Comparison of ENCODE assay signal across 14 cellular contexts in genomic region chr3:170021083-170021482, GRCh38. TPM values are rescaled to one million over a fixed set of nuclear protein-coding genes. Genes with fewer than 3 reads are reported as not detected.
DNase-seq lines count a peak whose midpoint lies in the region; ATAC-seq, FAIRE-seq and TF ChIP-seq lines count a peak whose summit lies in the region.
"Had no signal": no experiment of that assay in that cellular context is flagged by ENCODE, and none has a peak within 500 bp of the region (broad histone marks: within the 10 kb centered on the region; RNA-seq: fewer than 3 reads in every experiment).

No MANE protein-coding gene starts in this region.

- H3K4ac ChIP-seq in H1 (replicated peaks; ENCODE audit: insufficient read length, low read depth, low read length), result no peak overlapping the region

- no peak for TF ChIP-seq CTCF in HepG2 (CRISPR knock-in tag; IDR thresholded peaks at IDR 0.05)
- TF ChIP-seq CTCF in right lobe of liver (IDR thresholded peaks at IDR 0.05), result no peak
- peak in 2 of 3 experiments; percentile 29 to 35; a peak in 2 of 4 replicates for TF ChIP-seq CTCF in H1 (IDR thresholded peaks at IDR 0.05; ENCODE audit: control extremely low read depth in 1 of 3, insufficient read depth in 1 of 3, low read depth in 1 of 3, low read length in 3 of 3)
- TF ChIP-seq CTCF in upper lobe of right lung (IDR thresholded peaks at IDR 0.05), result peak; percentile 7

- H3K18ac ChIP-seq in H1 (ENCODE audit: extremely low read depth, low read length), result no peak overlapping the region

- FAIRE-seq in HepG2 (lab: Jason Lieb, UNC), result no peak
- FAIRE-seq in H1 (lab: Jason Lieb, UNC), result no peak

- TF ChIP-seq RAD21 in HepG2 (CRISPR knock-in tag; IDR thresholded peaks at IDR 0.05) (no peak), H1 (IDR thresholded peaks at IDR 0.05 in 1 of 2, conservative IDR thresholded peaks at IDR 0.05 in 1 of 2; ENCODE audit: low read depth in 2 of 2, low read length in 2 of 2) (peak; percentile 53 to 54)

- H3K27me3 ChIP-seq in HepG2 (ENCODE audit: control insufficient read depth in 1 of 2, insufficient read depth in 2 of 2, low read length in 2 of 2), result peaks cover 1 to 5% of the 10 kb centered on the region in 2 experiments; a peak in 2 of 5 replicates
- H3K27me3 ChIP-seq in right lobe of liver, result no peaks in the 10 kb centered on the region
- H3K27me3 ChIP-seq in H1 (replicated peaks in 1 of 4; ENCODE audit: control insufficient read depth in 3 of 4, extremely low read depth in 1 of 4, insufficient read depth in 3 of 4, low read length in 3 of 4), result no peaks in the 10 kb centered on the region
- no peaks in the 10 kb centered on the region for H3K27me3 ChIP-seq in upper lobe of right lung
- H3K27me3 ChIP-seq: Peyer's patch, stomach had no signal

- TF ChIP-seq POLR2A in HepG2 (IDR thresholded peaks at IDR 0.05; ENCODE audit: insufficient read depth in 1 of 2, low read depth in 2 of 2, low read length in 2 of 2) (no peak), right lobe of liver (IDR thresholded peaks at IDR 0.05) (no peak), H1 (IDR thresholded peaks at IDR 0.05; ENCODE audit: control extremely low read depth in 1 of 2, low read depth in 2 of 2, low read length in 2 of 2) (no peak)

- no peak overlapping the region for H4K91ac ChIP-seq in H1 (replicated peaks; ENCODE audit: insufficient read length, low read length)

- WGBS in HepG2 (ENCODE audit: low lambda C conversion rate), result 52% methylated on average over 3 of the region's 3 CpGs
- 43% methylated on average over 3 of the region's 3 CpGs for WGBS in right lobe of liver (ENCODE audit: insufficient coverage, low coverage, low lambda C conversion rate, missing lambda C conversion rate)
- 63% methylated on average over 3 of the region's 3 CpGs; no CpG with 5 or more reads in 1 of the 2 experiments for WGBS in H1 (ENCODE audit: extremely low coverage in 1 of 2, insufficient coverage in 1 of 2, insufficient read length in 1 of 2, insufficient replicate concordance in 2 of 2, low coverage in 1 of 2, low lambda C conversion rate in 2 of 2, missing lambda C conversion rate in 1 of 2), 2 experiments

- H4K8ac ChIP-seq in H1 (ENCODE audit: extremely low read depth, insufficient read depth, low read length), result no peak overlapping the region

- ATAC-seq in HepG2 (peak; percentile 53), right lobe of liver (no peak), upper lobe of right lung (no peak), GM21619 (IDR thresholded peaks at IDR 0.05; ENCODE audit: unreplicated experiment) (no peak)

- H3K79me1 ChIP-seq in H1 (ENCODE audit: low read depth, low read length), result no peaks in the 10 kb centered on the region

- intact Hi-C loops in HepG2 (cut with micrococcal nuclease; ENCODE audit: unreplicated experiment), result loop anchor here (10.0 kb wide), 1 partner anchor 256 kb away; the partner anchor contains the start of genes ACTRT3 and TERC
- intact Hi-C loops in right lobe of liver (cut with DNase I), result no loop called here
- intact Hi-C loops in upper lobe of right lung (cut with DNase I), result no loop called here

- no TSS peak for BruUV-seq in HepG2 (replicated peaks; lab: Mats Ljungman, UMichigan)

- no peaks in the 10 kb centered on the region for H3K23me2 ChIP-seq in H1 (ENCODE audit: low read depth, low read length)

- H2BK12ac ChIP-seq in H1 (ENCODE audit: low read depth, low read length), result no peak overlapping the region

- POLR2A ChIA-PET in HepG2 (lab: Yijun Ruan, JAX) (no interaction called here), H1 (lab: Charles Lee; ENCODE audit: partially characterized antibody) (interaction anchor here (0.6 to 0.7 kb wide), 2 partner anchors 65 to 215 kb away, joined by 3 to 4 read pairs; no protein-coding TSS in a partner anchor)

- no peak overlapping the region for H2AK5ac ChIP-seq in H1 (ENCODE audit: low read depth, low read length)

- DNase-seq in HepG2 (ENCODE audit: low spot score), result no peak
- DNase-seq in right lobe of liver, result no peak
- DNase-seq in NAMALWA (ENCODE audit: low spot score), result peak; percentile 50
- no peak for DNase-seq in H1 (ENCODE audit: low read depth in 1 of 2, low spot score in 2 of 2)
- DNase-seq in upper lobe of right lung, result no peak
- DNase-seq in stimulated activated naive CD4-positive, alpha-beta T cell treated with Interleukin-2 at 50 U/mL for 16 hours (lab: John Stamatoyannopoulos, UW), result no peak
- no peak for DNase-seq in stimulated activated CD4-positive, alpha-beta T cell treated with anti-CD3 and anti-CD28 coated beads, Interleukin-1b, Interleukin-23, amount 100 ng/mL, for 48 hours
- DNase-seq: aorta; NCI-H2107; Peyer's patch; stimulated activated CD4-positive, alpha-beta T cell treated with anti-CD3 and anti-CD28 coated beads, Interleukin-4, amount 100 ng/mL, for 1 hour; stomach had no signal

- CTCF ChIA-PET in HepG2 (lab: Yijun Ruan, JAX; ENCODE audit: low intra/inter-chr PET ratio, low total read pairs) (no interaction called here), H1 (lab: Charles Lee; ENCODE audit: partially characterized antibody) (interaction anchor here (0.6 to 5.1 kb wide), 29 partner anchors 8 to 1294 kb away, joined by 3 to 42 read pairs (median 4); partner anchors contain the start of genes LRRC31 and SEC62)

- H3K36me3 ChIP-seq in HepG2 (replicated peaks in 1 of 2; ENCODE audit: control insufficient read depth in 1 of 2, insufficient read depth in 2 of 2, low read length in 2 of 2), result no peaks in the 10 kb centered on the region
- no peaks in the 10 kb centered on the region for H3K36me3 ChIP-seq in right lobe of liver
- H3K36me3 ChIP-seq in H1 (ENCODE audit: control insufficient read depth in 2 of 4, insufficient read depth in 4 of 4, low read length in 3 of 4), result no peaks in the 10 kb centered on the region
- H3K36me3 ChIP-seq in upper lobe of right lung, result no peaks in the 10 kb centered on the region
- H3K36me3 ChIP-seq: Peyer's patch, stomach had no signal

- H3K14ac ChIP-seq in H1 (ENCODE audit: insufficient read length), result no peak overlapping the region

- no peak overlapping the region for H3K4me2 ChIP-seq in HepG2 (ENCODE audit: low read depth, low read length)
- H3K4me2 ChIP-seq in H1 (ENCODE audit: insufficient read depth in 1 of 2, low read depth in 2 of 2, low read length in 2 of 2), result no peak overlapping the region

- H3K23ac ChIP-seq in H1 (ENCODE audit: insufficient read length), result no peak overlapping the region

- H4K20me1 ChIP-seq in HepG2 (ENCODE audit: insufficient read depth, low read length), result no peaks in the 10 kb centered on the region
- no peaks in the 10 kb centered on the region for H4K20me1 ChIP-seq in H1 (replicated peaks in 1 of 2; ENCODE audit: control insufficient read depth in 1 of 2, insufficient read depth in 2 of 2, low read length in 2 of 2)

- in situ Hi-C loops in HepG2 (cut with HindIII; ENCODE audit: extremely low pct_ligation_motif_present, low pct_unique_long_range_greater_than_20kb), result no loop called here

- no peak overlapping the region for H3K27ac ChIP-seq in HepG2 (ENCODE audit: extremely low read length, insufficient read depth, low read length)
- H3K27ac ChIP-seq in right lobe of liver, result no peak overlapping the region
- H3K27ac ChIP-seq in H1 (ENCODE audit: low read depth, low read length), result no peak overlapping the region
- no peak overlapping the region for H3K27ac ChIP-seq in upper lobe of right lung
- H3K27ac ChIP-seq: C4-2B, Peyer's patch had no signal

- H2AFZ ChIP-seq in HepG2 (ENCODE audit: low read length) (no peak overlapping the region), H1 (ENCODE audit: low read length) (no peak overlapping the region)

- H3K9ac ChIP-seq in HepG2 (ENCODE audit: insufficient read depth, low read depth, low read length) (no peak overlapping the region), H1 (replicated peaks in 1 of 4; ENCODE audit: extremely low read depth in 1 of 4, low read depth in 3 of 4, low read length in 3 of 4) (no peak overlapping the region)

- no peak overlapping the region for H2BK120ac ChIP-seq in H1 (replicated peaks; ENCODE audit: low read depth, low read length)

- H3K4me1 ChIP-seq in HepG2 (ENCODE audit: insufficient read depth, low read length) (peaks cover 45% of the 10 kb centered on the region), right lobe of liver (peaks cover 0 to 3% (median 0%) of the 10 kb centered on the region in 4 donors), H1 (replicated peaks in 1 of 4; ENCODE audit: control insufficient read depth in 3 of 4, insufficient read depth in 4 of 4, low read length in 3 of 4) (no peaks in the 10 kb centered on the region), upper lobe of right lung (no peaks in the 10 kb centered on the region)

- H3K4me3 ChIP-seq in HepG2 (replicated peaks in 1 of 3; ENCODE audit: insufficient read depth in 1 of 3, low read depth in 2 of 3, low read length in 3 of 3) (no peak overlapping the region), right lobe of liver (no peak overlapping the region), H1 (ENCODE audit: extremely low read depth in 1 of 4, insufficient read depth in 2 of 4, low read depth in 3 of 4, low read length in 4 of 4) (no peak overlapping the region), upper lobe of right lung (no peak overlapping the region)
- H3K4me3 ChIP-seq: Peyer's patch, stomach had no signal

- no peaks in the 10 kb centered on the region for H3K9me3 ChIP-seq in HepG2 (ENCODE audit: low read length)
- no peaks in the 10 kb centered on the region for H3K9me3 ChIP-seq in right lobe of liver
- H3K9me3 ChIP-seq in H1 (ENCODE audit: insufficient read depth in 2 of 2, low read depth in 1 of 2, low read length in 1 of 2), result no peaks in the 10 kb centered on the region
- no peaks in the 10 kb centered on the region for H3K9me3 ChIP-seq in upper lobe of right lung
- H3K9me3 ChIP-seq: Peyer's patch, stomach had no signal

- H4K5ac ChIP-seq in H1 (ENCODE audit: insufficient read length, low read depth, low read length), result no peak overlapping the region

- no peak overlapping the region for H2BK20ac ChIP-seq in H1 (ENCODE audit: low read length)

- TF ChIP-seq EP300 in HepG2 (IDR thresholded peaks at IDR 0.05; ENCODE audit: low read depth in 2 of 2, low read length in 2 of 2), result no peak
- no peak for TF ChIP-seq EP300 in HepG2 (CRISPR knock-in tag; IDR thresholded peaks at IDR 0.05; ENCODE audit: borderline replicate concordance)
- no peak for TF ChIP-seq EP300 in H1 (IDR thresholded peaks at IDR 0.05; ENCODE audit: borderline replicate concordance in 1 of 2, low read depth in 2 of 2, low read length in 2 of 2)

- no peaks in the 10 kb centered on the region for H3K79me2 ChIP-seq in HepG2 (ENCODE audit: insufficient read depth, low read length)
- no peaks in the 10 kb centered on the region for H3K79me2 ChIP-seq in H1 (ENCODE audit: control insufficient read depth in 1 of 2, insufficient read depth in 2 of 2, low read length in 2 of 2)

- H2BK5ac ChIP-seq in H1 (ENCODE audit: low read depth, low read length), result no peak overlapping the region

- H2BK15ac ChIP-seq in H1 (ENCODE audit: low read length), result no peak overlapping the region

- no peak overlapping the region for H3K56ac ChIP-seq in H1 (replicated peaks; ENCODE audit: insufficient read length, low read depth, low read length)

RNA-seq across cellular contexts. Expression of gene GPR160, which starts 16.7 kb away (rescaled TPM):
- total RNA-seq in HepG2 (2016; rRNA removed; fragmentation: Illumina TruSeq; extraction: Trizol), result 12.1 and 14.0 TPM in 2 replicates
- total RNA-seq in HepG2 (2016; cell fraction: cytosol; rRNA removed; fragmentation: Illumina TruSeq; extraction: Trizol; ENCODE audit: low read depth), result 13.9 and 14.8 TPM in 2 replicates
- 11.1 and 12.6 TPM in 2 replicates for total RNA-seq in HepG2 (2016; cell fraction: insoluble cytoplasmic fraction; rRNA removed; fragmentation: Illumina TruSeq; extraction: Trizol)
- 24.8 and 29.9 TPM in 2 replicates for total RNA-seq in HepG2 (2016; cell fraction: membrane; rRNA removed; fragmentation: Illumina TruSeq; extraction: Trizol)
- total RNA-seq in HepG2 (2016; cell fraction: nucleus; rRNA removed; fragmentation: Illumina TruSeq; extraction: Trizol), result 9.0 and 9.5 TPM in 2 replicates
- 15.5 and 23.2 TPM in 2 replicates for polyA plus RNA-seq in HepG2 (2011; rRNA removed)
- polyA plus RNA-seq in HepG2 (2011; cell fraction: cytosol; rRNA removed), result 11.0 and 14.4 TPM in 2 replicates
- 4.1 and 4.9 TPM in 2 replicates for polyA plus RNA-seq in HepG2 (2011; cell fraction: nucleus; rRNA removed)
- polyA plus RNA-seq in HepG2 (2012), result 14.5 and 17.6 TPM in 2 replicates
- 37.7 and 40.2 TPM in 2 replicates for polyA plus RNA-seq in HepG2 (2016; cell fraction: cytosol; fragmentation: Illumina TruSeq; extraction: Trizol; ENCODE audit: low read depth)
- polyA plus RNA-seq in HepG2 (2016; cell fraction: insoluble cytoplasmic fraction; fragmentation: Illumina TruSeq; extraction: Trizol; ENCODE audit: low read depth), result 27.1 and 30.7 TPM in 2 replicates
- polyA plus RNA-seq in HepG2 (2016; cell fraction: membrane; fragmentation: Illumina TruSeq; extraction: Trizol; ENCODE audit: low read depth), result 48.6 and 61.0 TPM in 2 replicates
- 17.4 and 17.9 TPM in 2 replicates for polyA plus RNA-seq in HepG2 (2016; cell fraction: nucleus; fragmentation: Illumina TruSeq; extraction: Trizol; ENCODE audit: insufficient read depth, low read depth)
- 2.2 and 10.2 TPM in 2 replicates for polyA minus RNA-seq in HepG2 (2011; rRNA and poly(A)+ RNA removed; ENCODE audit: low replicate concordance)
- polyA minus RNA-seq in HepG2 (2011; cell fraction: cytosol; rRNA and poly(A)+ RNA removed), result 12.7 and 14.9 TPM in 2 replicates
- polyA minus RNA-seq in HepG2 (2011; cell fraction: nucleus; rRNA and poly(A)+ RNA removed), result 12.9 and 16.7 TPM in 2 replicates
- total RNA-seq in right lobe of liver, result 1 to 10 TPM; 1.0 to 4.2 (median 1.6) TPM
- 16.6 and 16.7 TPM in 2 replicates for total RNA-seq in H1 (2021; fragmentation: NEBNext Ultra II Directional; extraction: Animal tissue kit (Norgen Biotek cat#: 25700))
- 8.2 and 14.3 TPM in 2 replicates for polyA plus RNA-seq in H1 (2011; rRNA removed)
- polyA plus RNA-seq in H1 (2011; cell fraction: cytosol; rRNA removed), result 15.1 TPM
- polyA plus RNA-seq in H1 (2011; cell fraction: nucleus; rRNA removed), result 6.2 TPM
- 6.7 to 9.8 TPM (median 8.9 TPM) in 4 replicates for polyA plus RNA-seq in H1 (2012, experiment 1 of 2)
- 5.7 TPM for polyA plus RNA-seq in H1 (2012, experiment 2 of 2)
- 31.7 TPM for polyA plus RNA-seq in H1 (2013, experiment 1 of 2)
- polyA plus RNA-seq in H1 (2013, experiment 2 of 2), result 30.9 TPM
- polyA minus RNA-seq in H1 (2011; rRNA and poly(A)+ RNA removed), result 7.4 and 10.8 TPM in 2 replicates
- 9.7 TPM for polyA minus RNA-seq in H1 (2011; cell fraction: cytosol; rRNA and poly(A)+ RNA removed)
- polyA minus RNA-seq in H1 (2011; cell fraction: nucleus; rRNA and poly(A)+ RNA removed), result 14.4 TPM
- 22.3 TPM for total RNA-seq in upper lobe of right lung

RNA-seq across cellular contexts. Expression of gene SEC62, which starts 54.5 kb away (rescaled TPM):
- total RNA-seq in HepG2 (2016; rRNA removed; fragmentation: Illumina TruSeq; extraction: Trizol) (53.5 and 68.7 TPM in 2 replicates), right lobe of liver (100 to 1,000 TPM in 3 of 6 experiments, 10 to 100 TPM in 3; 38.5 to 133 (median 96.5) TPM), upper lobe of right lung (157 TPM)
- total RNA-seq in HepG2 (2016; cell fraction: cytosol; rRNA removed; fragmentation: Illumina TruSeq; extraction: Trizol; ENCODE audit: low read depth), result 23.2 and 27.8 TPM in 2 replicates
- 52.0 and 67.0 TPM in 2 replicates for total RNA-seq in HepG2 (2016; cell fraction: insoluble cytoplasmic fraction; rRNA removed; fragmentation: Illumina TruSeq; extraction: Trizol)
- total RNA-seq in HepG2 (2016; cell fraction: membrane; rRNA removed; fragmentation: Illumina TruSeq; extraction: Trizol), result 20.0 and 27.1 TPM in 2 replicates
- 65.7 and 66.3 TPM in 2 replicates for total RNA-seq in HepG2 (2016; cell fraction: nucleus; rRNA removed; fragmentation: Illumina TruSeq; extraction: Trizol)
- polyA plus RNA-seq in HepG2 (2011; rRNA removed) (54.0 and 55.7 TPM in 2 replicates), H1 (2011; rRNA removed) (49.2 and 113 TPM in 2 replicates)
- polyA plus RNA-seq in HepG2 (2011; cell fraction: cytosol; rRNA removed), result 22.3 and 33.1 TPM in 2 replicates
- polyA plus RNA-seq in HepG2 (2011; cell fraction: nucleus; rRNA removed), result 16.0 and 16.5 TPM in 2 replicates
- polyA plus RNA-seq in HepG2 (2012), result 82.5 and 100 TPM in 2 replicates
- polyA plus RNA-seq in HepG2 (2016; cell fraction: cytosol; fragmentation: Illumina TruSeq; extraction: Trizol; ENCODE audit: low read depth), result 4.9 and 6.5 TPM in 2 replicates
- polyA plus RNA-seq in HepG2 (2016; cell fraction: insoluble cytoplasmic fraction; fragmentation: Illumina TruSeq; extraction: Trizol; ENCODE audit: low read depth), result 59.8 and 62.0 TPM in 2 replicates
- polyA plus RNA-seq in HepG2 (2016; cell fraction: membrane; fragmentation: Illumina TruSeq; extraction: Trizol; ENCODE audit: low read depth), result 8.2 and 11.5 TPM in 2 replicates
- 95.5 and 100 TPM in 2 replicates for polyA plus RNA-seq in HepG2 (2016; cell fraction: nucleus; fragmentation: Illumina TruSeq; extraction: Trizol; ENCODE audit: insufficient read depth, low read depth)
- polyA minus RNA-seq in HepG2 (2011; rRNA and poly(A)+ RNA removed; ENCODE audit: low replicate concordance), result 136 and 163 TPM in 2 replicates
- polyA minus RNA-seq in HepG2 (2011; cell fraction: cytosol; rRNA and poly(A)+ RNA removed), result 36.2 and 39.5 TPM in 2 replicates
- polyA minus RNA-seq in HepG2 (2011; cell fraction: nucleus; rRNA and poly(A)+ RNA removed), result 50.5 and 51.8 TPM in 2 replicates
- total RNA-seq in H1 (2021; fragmentation: NEBNext Ultra II Directional; extraction: Animal tissue kit (Norgen Biotek cat#: 25700)), result 67.8 and 68.1 TPM in 2 replicates
- polyA plus RNA-seq in H1 (2011; cell fraction: cytosol; rRNA removed), result 21.6 TPM
- 23.6 TPM for polyA plus RNA-seq in H1 (2011; cell fraction: nucleus; rRNA removed)
- 42.5 to 94.3 TPM (median 49.1 TPM) in 4 replicates for polyA plus RNA-seq in H1 (2012, experiment 1 of 2)
- polyA plus RNA-seq in H1 (2012, experiment 2 of 2), result 4.0 TPM
- 315 TPM for polyA plus RNA-seq in H1 (2013, experiment 1 of 2)
- 405 TPM for polyA plus RNA-seq in H1 (2013, experiment 2 of 2)
- polyA minus RNA-seq in H1 (2011; rRNA and poly(A)+ RNA removed), result 63.2 and 75.1 TPM in 2 replicates
- 17.9 TPM for polyA minus RNA-seq in H1 (2011; cell fraction: cytosol; rRNA and poly(A)+ RNA removed)
- 37.8 TPM for polyA minus RNA-seq in H1 (2011; cell fraction: nucleus; rRNA and poly(A)+ RNA removed)

Comparison
In these comparisons a context has a peak if more than half of its experiments do, and no peak if none do; other contexts are left out.
1. CTCF ChIP-seq: peak in H1 (2 of 3) and upper lobe of right lung (single experiment); none in HepG2 (single experiment) and right lobe of liver (0 of 4).
2. Of the 41 proteins assayed by ChIP-seq in both HepG2 and H1: peak only in HepG2: none; only in H1: CTCF and RAD21; in both: none; in neither: 39.